Comparison of ENCODE assay signal across 8 cellular contexts in genomic region chr4:88457307-88458090, GRCh38. TPM values are rescaled to one million over a fixed set of nuclear protein-coding genes. Genes with fewer than 3 reads are reported as not detected.
DNase-seq lines count a peak whose midpoint lies in the region; ATAC-seq and TF ChIP-seq lines count a peak whose summit lies in the region.

No MANE protein-coding gene starts in this region.

- H3K4me1 ChIP-seq in muscle layer of colon (ENCODE audit: insufficient read depth, low read length) (peaks cover 3% of the 10 kb centered on the region), stomach (peaks cover 0 to 22% (median 9%) of the 10 kb centered on the region in 4 donors)

- peak overlapping the region; percentile 65 for H3K4me3 ChIP-seq in epithelial cell of esophagus (ENCODE audit: low read length)
- H3K4me3 ChIP-seq in muscle layer of colon (ENCODE audit: low read depth in 1 of 2, low read length in 2 of 2): peak overlapping the region; percentile 79 to 85
- H3K4me3 ChIP-seq in stomach: peak overlapping the region; percentile 67 to 84 (median 79)

- H3K27me3 ChIP-seq in muscle layer of colon (ENCODE audit: control insufficient read depth in 1 of 2, insufficient read depth in 2 of 2, low read length in 2 of 2) (no peaks in the 10 kb centered on the region), stomach (no peaks in the 10 kb centered on the region)

- TF ChIP-seq CTCF in epithelial cell of esophagus (IDR thresholded peaks at IDR 0.05; ENCODE audit: insufficient read depth, low read depth, low read length, missing control alignments) (no peak), stomach (IDR thresholded peaks at IDR 0.05) (no peak)

- 3 to 5% (median 4%) methylated on average over 46 to 74 of the region's 74 CpGs for WGBS in stomach, 5 donors

- intact Hi-C loops in stomach (cut with DNase I; ENCODE audit: low total_unique reads): loop anchor here (10.0 kb wide), 1 partner anchor 173 kb away; the partner anchor contains the start of gene PPM1K

- peak; percentile 53 for ATAC-seq in GM19324 (IDR thresholded peaks at IDR 0.05; ENCODE audit: low FRiP score, unreplicated experiment)
- peak; percentile 42 for ATAC-seq in HG03280 (IDR thresholded peaks at IDR 0.05; ENCODE audit: unreplicated experiment)
- ATAC-seq in activated CD4-positive, CD25-positive, alpha-beta regulatory T cell treated with anti-CD3 and anti-CD28 coated beads, Interleukin-2, amount 50 U/mL, for 24 hours: peak; percentile 54 to 59

- no peak for TF ChIP-seq EP300 in stomach (IDR thresholded peaks at IDR 0.05)

- TF ChIP-seq POLR2A in stomach (IDR thresholded peaks at IDR 0.05): no peak

- DNase-seq in C1 segment of cervical spinal cord (lab: John Stamatoyannopoulos, UW) (peak in 9 of 14 donors; percentile 11 to 62 (median 33)), epithelial cell of esophagus (ENCODE audit: low read depth) (peak; percentile 37), stomach (peak; percentile 54), NCI-H2107 (lab: John Stamatoyannopoulos, UW) (no peak)

- no peak overlapping the region for H3K9ac ChIP-seq in muscle layer of colon (ENCODE audit: low read length)

- H3K27ac ChIP-seq in muscle layer of colon (ENCODE audit: low read depth, low read length) (peak overlapping the region; percentile 71), stomach (peak overlapping the region; percentile 82 to 90 (median 87))

- no peaks in the 10 kb centered on the region for H3K36me3 ChIP-seq in muscle layer of colon (ENCODE audit: insufficient read depth, low read length)
- H3K36me3 ChIP-seq in stomach: peaks cover 0 to 8% (median 6%) of the 10 kb centered on the region in 4 donors

- H3K9me3 ChIP-seq in muscle layer of colon (ENCODE audit: low read length) (no peaks in the 10 kb centered on the region), stomach (no peaks in the 10 kb centered on the region)

RNA-seq across cellular contexts. Expression of gene HERC5, which starts 0.6 kb away (rescaled TPM):
- 10 to 100 TPM in 1 of 5 donors, 1 to 10 TPM in 3, not detected in 1; 1.7 to 11.6 (median 6.3) TPM for total RNA-seq in stomach
- 1 to 10 TPM; 2.2 to 3.2 (median 3.1) TPM for polyA plus RNA-seq in stomach
